ENCODE assay signal across 26 cellular contexts in the genomic region with DNA sequence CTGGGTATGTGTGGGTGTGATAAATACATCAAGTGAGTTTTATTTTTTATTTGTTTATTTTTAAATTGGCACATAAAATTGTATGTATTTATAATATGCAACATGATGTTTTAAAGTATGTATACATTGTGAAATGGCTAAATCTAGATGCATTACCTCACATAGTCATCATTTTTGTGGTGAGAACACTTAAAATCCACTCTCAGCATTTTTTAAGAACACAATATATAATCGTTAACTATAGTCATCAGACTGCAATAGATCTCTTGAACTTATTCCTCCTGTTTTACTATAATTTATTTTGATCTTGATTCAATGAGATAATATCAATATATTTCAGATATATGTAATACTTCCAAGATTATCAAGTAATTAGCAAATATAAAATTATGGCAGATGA.
"Had no signal": no experiment of that assay in that cellular context is flagged by ENCODE, and none has a peak within 500 bp of the region (broad histone marks: within the 10 kb centered on the region; RNA-seq: fewer than 3 reads in every experiment).

No MANE protein-coding gene starts in this region.

- H3K27me3 ChIP-seq: neutrophil, sigmoid colon, testis, tibial artery, transverse colon, upper lobe of right lung, uterus had no signal

- H3K27ac ChIP-seq: neutrophil, parathyroid adenoma, psoas muscle, sigmoid colon, suprapubic skin, testis, tibial artery, transverse colon, upper lobe of right lung, uterus had no signal

- H3K36me3 ChIP-seq: neutrophil, sigmoid colon, suprapubic skin, tibial artery, transverse colon, upper lobe of right lung, uterus had no signal

- H3K4me3 ChIP-seq: psoas muscle, sigmoid colon, suprapubic skin, testis, tibial artery, transverse colon, upper lobe of right lung, uterus had no signal

- DNase-seq: naive B cell; naive thymus-derived CD8-positive, alpha-beta T cell; nephron progenitor cell; nucleus accumbens; posterior cingulate gyrus; psoas muscle; right cardiac atrium; sigmoid colon; small intestine; stimulated activated CD4-positive, alpha-beta T cell treated with anti-CD3 and anti-CD28 coated beads, Interleukin-15, amount 100 ng/mL, for 24 hours; stimulated activated CD4-positive, alpha-beta T cell treated with anti-CD3 and anti-CD28 coated beads, Interleukin-2, amount 100 ng/mL, for 24 hours; stimulated activated CD4-positive, alpha-beta T cell treated with anti-CD3 and anti-CD28 coated beads, Interleukin-2, amount 100 ng/mL, for 48 hours; stimulated activated CD4-positive, alpha-beta T cell treated with anti-CD3 and anti-CD28 coated beads, Interleukin-4, amount 100 ng/mL, for 24 hours; stimulated activated naive B cell treated with anti-CD40 and anti-IgM and Interleukin-4, amounts not matched to agents 10 μg/mL and 1 μg/mL and 100 μg/mL, for 72 hours; stimulated activated naive CD4-positive, alpha-beta T cell treated with Interleukin-2 at 50 U/mL for 16 hours; substantia nigra; testis; tibial artery; transverse colon; upper lobe of right lung; uterus had no signal

- H3K4me1 ChIP-seq: parathyroid adenoma, suprapubic skin, testis, upper lobe of right lung, uterus had no signal

- ATAC-seq: naive thymus-derived CD8-positive, alpha-beta T cell; natural killer cell treated with Interleukin-12 subunit alpha and Interleukin-12 subunit beta and Interleukin-15 and Interleukin-18, amount 100 ng/mL, for 72 hours; psoas muscle; right cardiac atrium; stimulated activated effector memory CD8-positive, alpha-beta T cell treated with anti-CD3 and anti-CD28 coated beads, Interleukin-12 subunit alpha, Interleukin-12 subunit beta, amount 100 ng/mL, for 72 hours; stimulated activated naive B cell treated with anti-CD40 and anti-IgM and Interleukin-4, amounts not matched to agents 10 μg/mL and 1 μg/mL and 100 μg/mL, for 72 hours; upper lobe of right lung had no signal

- H3K9me3 ChIP-seq: neutrophil, psoas muscle, sigmoid colon, suprapubic skin, testis, tibial artery, transverse colon, upper lobe of right lung, uterus had no signal

- H3K9ac ChIP-seq: parathyroid adenoma had no signal
